In genomic region chr5:11555171-11555570, GRCh38 we compare ENCODE assay signal across 25 cellular contexts.
"Had no signal": no experiment of that assay in that cellular context is flagged by ENCODE, and none has a peak within 500 bp of the region (broad histone marks: within the 10 kb centered on the region; RNA-seq: fewer than 3 reads in every experiment).

No MANE protein-coding gene starts in this region.

- H3K9me3 ChIP-seq: adrenal gland, Peyer's patch, SJCRH30, SK-N-SH had no signal

- H3K4me1 Mint-ChIP-seq: activated CD4-positive, alpha-beta T cell treated with anti-CD3 and anti-CD28 coated beads for 36 hours; activated naive CD8-positive, alpha-beta T cell treated with anti-CD3 and anti-CD28 coated beads, Interleukin-2, amount 10 ng/mL, durations not matched to agents 7 days and 5 days had no signal

- H3K4me1 ChIP-seq: adrenal gland, Peyer's patch, SJCRH30 had no signal

- ATAC-seq: activated CD4-positive, alpha-beta T cell treated with anti-CD3 and anti-CD28 coated beads for 36 hours; activated CD8-positive, alpha-beta T cell treated with anti-CD3 and anti-CD28 coated beads for 36 hours had no signal

- H3K36me3 ChIP-seq: adrenal gland, Peyer's patch, SJCRH30 had no signal

- H3K27ac Mint-ChIP-seq: activated CD4-positive, alpha-beta T cell treated with anti-CD3 and anti-CD28 coated beads for 36 hours; activated CD8-positive, alpha-beta T cell treated with anti-CD3 and anti-CD28 coated beads for 36 hours; activated naive CD8-positive, alpha-beta T cell treated with anti-CD3 and anti-CD28 coated beads, Interleukin-2, amount 10 ng/mL, durations not matched to agents 7 days and 5 days had no signal

- H3K36me3 Mint-ChIP-seq: activated naive CD8-positive, alpha-beta T cell treated with anti-CD3 and anti-CD28 coated beads, Interleukin-2, amount 10 ng/mL, durations not matched to agents 7 days and 5 days had no signal

- DNase-seq: activated CD4-positive, alpha-beta T cell treated with anti-CD3 and anti-CD28 coated beads for 36 hours; activated CD4-positive, alpha-beta T cell treated with anti-CD3 and anti-CD28 coated beads, Interleukin-2, amount 50 U/mL, for 1 hour; activated CD4-positive, CD25-positive, alpha-beta regulatory T cell; activated CD8-positive, alpha-beta memory T cell treated with anti-CD3 and anti-CD28 coated beads, Interleukin-2, amount 50 U/mL, for 4 hours; activated CD8-positive, alpha-beta T cell treated with anti-CD3 and anti-CD28 coated beads for 36 hours; activated naive CD4-positive, alpha-beta T cell treated with anti-CD3 and anti-CD28 coated beads, Interleukin-2, amount 50 U/mL, for 16 hours; activated naive CD8-positive, alpha-beta T cell treated with anti-CD3 and anti-CD28 coated beads, Interleukin-2, amount 10 ng/mL, durations not matched to agents 7 days and 5 days; activated T-cell treated with anti-CD3 and anti-CD28 coated beads, Interleukin-2, amount 50 U/mL, for 1 hour; adrenal gland; aorta; NCI-H1092; NCI-H1417; NCI-H1930; NCI-H2171; NCI-H226; NCI-H526; NCI-H774; Peyer's patch; Right ventricle myocardium superior; SJCRH30; SK-N-SH; T-helper 1 cell had no signal

- H3K27me3 Mint-ChIP-seq: activated CD4-positive, alpha-beta T cell treated with anti-CD3 and anti-CD28 coated beads for 36 hours; activated CD8-positive, alpha-beta T cell treated with anti-CD3 and anti-CD28 coated beads for 36 hours; activated naive CD8-positive, alpha-beta T cell treated with anti-CD3 and anti-CD28 coated beads, Interleukin-2, amount 10 ng/mL, durations not matched to agents 7 days and 5 days had no signal

- H3K9me3 Mint-ChIP-seq: activated naive CD8-positive, alpha-beta T cell treated with anti-CD3 and anti-CD28 coated beads, Interleukin-2, amount 10 ng/mL, durations not matched to agents 7 days and 5 days had no signal

- H3K27me3 ChIP-seq: adrenal gland, Peyer's patch, SJCRH30 had no signal

- H3K4me3 Mint-ChIP-seq: activated CD4-positive, alpha-beta T cell treated with anti-CD3 and anti-CD28 coated beads for 36 hours; activated CD8-positive, alpha-beta T cell treated with anti-CD3 and anti-CD28 coated beads for 36 hours; activated naive CD8-positive, alpha-beta T cell treated with anti-CD3 and anti-CD28 coated beads, Interleukin-2, amount 10 ng/mL, durations not matched to agents 7 days and 5 days had no signal

- H3K4me3 ChIP-seq: adrenal gland, Peyer's patch, SJCRH30 had no signal

- H3K27ac ChIP-seq: adrenal gland, KMS-11, Peyer's patch, RWPE1, SJCRH30, VCaP had no signal
